1 cellular context compared by ENCODE assay signal in genomic region chr1:230102046-230102445, GRCh38.
TF ChIP-seq lines count a peak whose summit lies in the region.

No MANE protein-coding gene starts in this region.

TF ChIP-seq in GM23338, 12 proteins besides CTCF, POLR2A, EP300 and RAD21 (continued from another document):
- no peak for TF ChIP-seq ZNF462 (CRISPR knock-in tag; IDR thresholded peaks at IDR 0.05)
- TF ChIP-seq ETS1 (IDR thresholded peaks at IDR 0.05), result no peak
- no peak for TF ChIP-seq NANOG (IDR thresholded peaks at IDR 0.05; ENCODE audit: borderline replicate concordance)
- TF ChIP-seq ZNF114 (CRISPR knock-in tag; IDR thresholded peaks at IDR 0.05), result no peak
- TF ChIP-seq CREB1 (CRISPR knock-in tag; IDR thresholded peaks at IDR 0.05; ENCODE audit: low read depth), result no peak
- no peak for TF ChIP-seq EZH2phosphoT487 (IDR thresholded peaks at IDR 0.05; ENCODE audit: unreplicated experiment)
- no peak for TF ChIP-seq ZNF331 (CRISPR knock-in tag; IDR thresholded peaks at IDR 0.05; ENCODE audit: low read depth)
- no peak for TF ChIP-seq REST (IDR thresholded peaks at IDR 0.05; ENCODE audit: unreplicated experiment)
- no peak for TF ChIP-seq POLR2AphosphoS5 (IDR thresholded peaks at IDR 0.05; ENCODE audit: low read depth)
- no peak for TF ChIP-seq STAT1 (IDR thresholded peaks at IDR 0.05; ENCODE audit: unreplicated experiment)
TF ChIP-seq in GM23338: peak in this region for 0.
